Comparison of ENCODE assay signal across 8 cellular contexts in the genomic region with DNA sequence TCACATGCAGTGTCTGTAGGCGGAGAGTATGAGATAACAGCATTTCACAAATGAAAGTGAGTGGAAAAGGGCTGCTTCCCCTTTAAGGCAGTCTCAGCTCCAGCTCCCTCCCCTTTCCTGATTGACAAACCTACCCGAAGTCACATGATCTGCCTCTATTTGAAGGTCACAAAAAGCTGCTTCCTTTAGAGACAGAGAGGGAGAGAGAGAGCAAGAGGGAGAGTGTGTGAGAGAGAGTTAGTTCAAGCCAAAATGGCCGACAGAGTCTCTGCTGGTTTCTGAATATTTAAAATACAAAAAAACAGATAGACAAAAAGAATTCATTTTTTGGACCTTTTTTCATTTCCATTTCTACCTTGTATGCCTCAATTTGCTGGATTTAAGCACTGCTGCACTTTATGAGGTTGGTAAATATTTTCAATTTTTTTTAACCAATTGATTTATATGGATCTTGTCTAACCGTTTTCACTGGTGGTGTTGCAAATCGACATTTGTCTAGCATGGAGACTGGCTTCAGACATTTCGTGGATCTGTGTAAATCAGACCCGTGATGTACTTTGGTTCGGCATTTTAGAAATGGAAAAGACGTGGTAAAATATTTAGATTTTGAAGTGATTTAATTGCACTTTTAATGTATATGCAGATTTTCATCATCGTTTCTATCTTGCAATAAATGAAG. TPM values are rescaled to one million over a fixed set of nuclear protein-coding genes. Genes with fewer than 3 reads are reported as not detected.
DNase-seq lines count a peak whose midpoint lies in the region; ATAC-seq, FAIRE-seq and TF ChIP-seq lines count a peak whose summit lies in the region.

A gene with protein sequence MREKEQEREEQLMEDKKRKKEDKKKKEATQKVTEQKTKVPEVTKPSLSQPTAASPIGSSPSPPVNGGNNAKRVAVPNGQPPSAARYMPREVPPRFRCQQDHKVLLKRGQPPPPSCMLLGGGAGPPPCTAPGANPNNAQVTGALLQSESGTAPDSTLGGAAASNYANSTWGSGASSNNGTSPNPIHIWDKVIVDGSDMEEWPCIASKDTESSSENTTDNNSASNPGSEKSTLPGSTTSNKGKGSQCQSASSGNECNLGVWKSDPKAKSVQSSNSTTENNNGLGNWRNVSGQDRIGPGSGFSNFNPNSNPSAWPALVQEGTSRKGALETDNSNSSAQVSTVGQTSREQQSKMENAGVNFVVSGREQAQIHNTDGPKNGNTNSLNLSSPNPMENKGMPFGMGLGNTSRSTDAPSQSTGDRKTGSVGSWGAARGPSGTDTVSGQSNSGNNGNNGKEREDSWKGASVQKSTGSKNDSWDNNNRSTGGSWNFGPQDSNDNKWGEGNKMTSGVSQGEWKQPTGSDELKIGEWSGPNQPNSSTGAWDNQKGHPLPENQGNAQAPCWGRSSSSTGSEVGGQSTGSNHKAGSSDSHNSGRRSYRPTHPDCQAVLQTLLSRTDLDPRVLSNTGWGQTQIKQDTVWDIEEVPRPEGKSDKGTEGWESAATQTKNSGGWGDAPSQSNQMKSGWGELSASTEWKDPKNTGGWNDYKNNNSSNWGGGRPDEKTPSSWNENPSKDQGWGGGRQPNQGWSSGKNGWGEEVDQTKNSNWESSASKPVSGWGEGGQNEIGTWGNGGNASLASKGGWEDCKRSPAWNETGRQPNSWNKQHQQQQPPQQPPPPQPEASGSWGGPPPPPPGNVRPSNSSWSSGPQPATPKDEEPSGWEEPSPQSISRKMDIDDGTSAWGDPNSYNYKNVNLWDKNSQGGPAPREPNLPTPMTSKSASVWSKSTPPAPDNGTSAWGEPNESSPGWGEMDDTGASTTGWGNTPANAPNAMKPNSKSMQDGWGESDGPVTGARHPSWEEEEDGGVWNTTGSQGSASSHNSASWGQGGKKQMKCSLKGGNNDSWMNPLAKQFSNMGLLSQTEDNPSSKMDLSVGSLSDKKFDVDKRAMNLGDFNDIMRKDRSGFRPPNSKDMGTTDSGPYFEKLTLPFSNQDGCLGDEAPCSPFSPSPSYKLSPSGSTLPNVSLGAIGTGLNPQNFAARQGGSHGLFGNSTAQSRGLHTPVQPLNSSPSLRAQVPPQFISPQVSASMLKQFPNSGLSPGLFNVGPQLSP (N-terminal part only) (plus strand): TSS at position 188 of the 679 bp plus-strand sequence. CDS start 211 bp downstream, at position 399.

- H4K20me1 ChIP-seq in DOHH2 (ENCODE audit: control insufficient read depth, insufficient read depth, low read depth, low read length), result peaks cover 9% of the 10 kb centered on the region; the same call in 1 of the 2 replicates
- H4K20me1 ChIP-seq in Karpas-422 (ENCODE audit: insufficient read depth, low read depth, low read length), result no peaks in the 10 kb centered on the region; the same call in 1 of the 2 replicates

- H3K9me3 Mint-ChIP-seq in naive thymus-derived CD8-positive, alpha-beta T cell, result no peaks in the 10 kb centered on the region
- H3K9me3 Mint-ChIP-seq in stimulated activated naive CD8-positive, alpha-beta T cell treated with anti-CD3 and anti-CD28 coated beads, Interleukin-15, amount 100 ng/mL, for 72 hours, result no peaks in the 10 kb centered on the region

- H3K36me3 ChIP-seq in DOHH2 (ENCODE audit: control insufficient read depth, low read length) (peaks cover 11% of the 10 kb centered on the region), Karpas-422 (ENCODE audit: insufficient read depth, low read length) (no peaks in the 10 kb centered on the region)

- H3K9me2 ChIP-seq in DOHH2 (replicated peaks; ENCODE audit: control insufficient read depth, low read length), result no peaks in the 10 kb centered on the region
- no peaks in the 10 kb centered on the region for H3K9me2 ChIP-seq in Karpas-422 (replicated peaks; ENCODE audit: insufficient read depth, low read length)

- no peak for TF ChIP-seq CTCF in DOHH2 (IDR thresholded peaks at IDR 0.05; ENCODE audit: low read depth, low read length, poor library complexity, severe bottlenecking)

- H3K4me3 ChIP-seq in DOHH2 (ENCODE audit: low read length), result peak within 1 kb of the TSS; percentile 85
- H3K4me3 ChIP-seq in Karpas-422 (ENCODE audit: low read length), result peak within 1 kb of the TSS; percentile 78

- no peaks in the 10 kb centered on the region for H3K27me3 Mint-ChIP-seq in naive thymus-derived CD8-positive, alpha-beta T cell
- H3K27me3 Mint-ChIP-seq in stimulated activated naive CD8-positive, alpha-beta T cell treated with anti-CD3 and anti-CD28 coated beads, Interleukin-15, amount 100 ng/mL, for 72 hours, result no peaks in the 10 kb centered on the region

- H3K27ac Mint-ChIP-seq in naive thymus-derived CD8-positive, alpha-beta T cell, result peak within 1 kb of the TSS; percentile 90 to 97 (median 94)
- H3K27ac Mint-ChIP-seq in stimulated activated naive CD8-positive, alpha-beta T cell treated with anti-CD3 and anti-CD28 coated beads, Interleukin-15, amount 100 ng/mL, for 72 hours, result peak within 1 kb of the TSS; percentile 64 to 95

- POLR2A ChIA-PET in naive thymus-derived CD8-positive, alpha-beta T cell (lab: Charles Lee), result interaction anchor here (0.8 to 3.0 kb wide), 12 partner anchors 17 to 170 kb away, joined by 3 to 21 read pairs (median 4); a partner anchor contains a TSS

- peak within 1 kb of the TSS; percentile 97 for H3K4me2 ChIP-seq in DOHH2 (ENCODE audit: low read length)
- peak within 1 kb of the TSS; percentile 97 for H3K4me2 ChIP-seq in Karpas-422 (ENCODE audit: low read depth, low read length, poor library complexity, severe bottlenecking)

- H3K36me3 Mint-ChIP-seq in naive thymus-derived CD8-positive, alpha-beta T cell, result peaks cover 0 to 14% (median 0%) of the 10 kb centered on the region in 3 donors

- H3K4me3 Mint-ChIP-seq in naive thymus-derived CD8-positive, alpha-beta T cell, result peak within 1 kb of the TSS; percentile 79 to 98 (median 92)
- peak within 1 kb of the TSS; percentile 91 to 93 for H3K4me3 Mint-ChIP-seq in stimulated activated naive CD8-positive, alpha-beta T cell treated with anti-CD3 and anti-CD28 coated beads, Interleukin-15, amount 100 ng/mL, for 72 hours

- H3K4me1 ChIP-seq in DOHH2 (ENCODE audit: control insufficient read depth, low read length) (peaks cover 40% of the 10 kb centered on the region), Karpas-422 (ENCODE audit: low read length) (peaks cover 49% of the 10 kb centered on the region)

- no peaks in the 10 kb centered on the region for H3K27me3 ChIP-seq in DOHH2 (ENCODE audit: control insufficient read depth, low read length)
- H3K27me3 ChIP-seq in Karpas-422 (ENCODE audit: low read length), result no peaks in the 10 kb centered on the region

- no peaks in the 10 kb centered on the region for H3K9me3 ChIP-seq in DOHH2 (ENCODE audit: control insufficient read depth, insufficient read depth, low read length)
- no peaks in the 10 kb centered on the region for H3K9me3 ChIP-seq in Karpas-422 (ENCODE audit: low read length)

- DNase-seq in Karpas-422 (peak; percentile 98), RCC 7860 (ENCODE audit: low spot score) (peak; percentile 92), fibroblast of peridontal ligament (ENCODE audit: extremely low read depth) (peak; percentile 98)
- DNase-seq in activated T-helper 1 cell treated with anti-CD3 and anti-CD28 coated beads, Interleukin-2, amount 50 U/mL, for 16 hours (ENCODE audit: low read depth in 1 of 2, low spot score in 1 of 2), result peak; percentile 14 to 65
- DNase-seq in naive thymus-derived CD8-positive, alpha-beta T cell, result peak; percentile 12 to 92 (median 81)
- peak; percentile 69 to 85 for DNase-seq in stimulated activated naive CD8-positive, alpha-beta T cell treated with anti-CD3 and anti-CD28 coated beads, Interleukin-15, amount 100 ng/mL, for 72 hours

- H3K79me2 ChIP-seq in DOHH2 (ENCODE audit: control insufficient read depth, low read length), result peaks cover 62% of the 10 kb centered on the region
- peaks cover 56% of the 10 kb centered on the region for H3K79me2 ChIP-seq in Karpas-422 (ENCODE audit: low read length)

- ATAC-seq in GM21786 (IDR thresholded peaks at IDR 0.05; ENCODE audit: unreplicated experiment), result peak; percentile 84
- peak; percentile 83 to 94 for ATAC-seq in naive thymus-derived CD8-positive, alpha-beta T cell
- ATAC-seq in stimulated activated naive CD8-positive, alpha-beta T cell treated with anti-CD3 and anti-CD28 coated beads, Interleukin-15, amount 100 ng/mL, for 72 hours, result peak; percentile 93

- peak within 1 kb of the TSS; percentile 94 for H3K27ac ChIP-seq in DOHH2 (ENCODE audit: low read depth, low read length)
- H3K27ac ChIP-seq in Karpas-422 (ENCODE audit: low read length), result peak within 1 kb of the TSS; percentile 98

- peak within 1 kb of the TSS; percentile 13; the same call in 1 of the 2 replicates for H2AFZ ChIP-seq in Karpas-422 (ENCODE audit: low read length)

- H3K9ac ChIP-seq in Karpas-422 (ENCODE audit: low read length), result peak within 1 kb of the TSS; percentile 82

- H3K4me1 Mint-ChIP-seq in naive thymus-derived CD8-positive, alpha-beta T cell, result peaks cover 31 to 72% (median 61%) of the 10 kb centered on the region in 4 donors
- H3K4me1 Mint-ChIP-seq in stimulated activated naive CD8-positive, alpha-beta T cell treated with anti-CD3 and anti-CD28 coated beads, Interleukin-15, amount 100 ng/mL, for 72 hours, result peaks cover 62% of the 10 kb centered on the region

- peak; percentile 92 for FAIRE-seq in RCC 7860 (lab: Jason Lieb, UNC)

- H3F3A ChIP-seq in DOHH2 (ENCODE audit: control insufficient read depth, insufficient read depth), result peaks cover 8% of the 10 kb centered on the region; the same call in 1 of the 2 replicates

RNA-seq across cellular contexts. Expression of the gene that starts here (rescaled TPM):
- 32.0 and 41.1 TPM in 2 replicates for total RNA-seq in Karpas-422 (2014; rRNA removed; shearing (Covaris generic); ENCODE audit: low replicate concordance)
- total RNA-seq in naive thymus-derived CD8-positive, alpha-beta T cell, result 100 to 1,000 TPM; 134 to 142 TPM
- 100 to 1,000 TPM in 2 of 3 donors, 10 to 100 TPM in 1; 67.3 to 116 (median 115) TPM for polyA plus RNA-seq in naive thymus-derived CD8-positive, alpha-beta T cell

Comparison
In these comparisons a context has a peak if more than half of its experiments do, and no peak if none do; other contexts are left out.
1. Peak in every context shown above with its lines: DNase-seq, ATAC-seq, H3K4me3 ChIP-seq and H3K27ac ChIP-seq.
2. DNase-seq: peak in every context shown above with its lines; median percentile 98 in Karpas-422; 98 in fibroblast of peridontal ligament; 92 in RCC 7860; 81 in naive thymus-derived CD8-positive, alpha-beta T cell; 77 in stimulated activated naive CD8-positive, alpha-beta T cell treated with anti-CD3 and anti-CD28 coated beads, Interleukin-15, amount 100 ng/mL, for 72 hours; 40 in activated T-helper 1 cell treated with anti-CD3 and anti-CD28 coated beads, Interleukin-2, amount 50 U/mL, for 16 hours.